In genomic region chr21:17472592-17473271, GRCh38 we compare ENCODE assay signal across 24 cellular contexts. TPM values are rescaled to one million over a fixed set of nuclear protein-coding genes. Genes with fewer than 3 reads are reported as not detected.
A peak's percentile ranks its signal among the peaks of the same experiment; 100 is the strongest.
DNase-seq lines count a peak whose midpoint lies in the region; FAIRE-seq and TF ChIP-seq lines count a peak whose summit lies in the region.
"Had no signal": no experiment of that assay in that cellular context is flagged by ENCODE, and none has a peak within 500 bp of the region (broad histone marks: within the 10 kb centered on the region; RNA-seq: fewer than 3 reads in every experiment).

No MANE protein-coding gene starts in this region.

- in situ Hi-C loops in transverse colon (cut with MboI; ENCODE audit: low pct_ligation_motif_present in 1 of 4, low pct_unique_long_range_greater_than_20kb in 1 of 4, low sequenced_read_pairs in 3 of 4): no loop called here

- no peaks in the 10 kb centered on the region for H3K9me3 ChIP-seq in duodenal mucosa (ENCODE audit: control insufficient read depth in 1 of 2, low read length in 2 of 2)
- no peaks in the 10 kb centered on the region for H3K9me3 ChIP-seq in liver (ENCODE audit: control insufficient read depth in 4 of 4, low read length in 3 of 4)
- H3K9me3 ChIP-seq in transverse colon: no peaks in the 10 kb centered on the region
- H3K9me3 ChIP-seq: BLaER1, gastrocnemius medialis, vagina had no signal

- H3K9ac ChIP-seq in duodenal mucosa (ENCODE audit: low read depth in 1 of 2, low read length in 2 of 2): peak overlapping the region; percentile 7 to 26
- H3K9ac ChIP-seq in liver (ENCODE audit: low read depth in 1 of 2, low read length in 2 of 2): peak overlapping the region in 1 of 2 donors; percentile 5
- H3K9ac ChIP-seq: BLaER1 had no signal

- H3K4me1 ChIP-seq in duodenal mucosa (ENCODE audit: control insufficient read depth in 1 of 2, insufficient read depth in 2 of 2, low read length in 2 of 2) (peaks cover 13 to 21% of the 10 kb centered on the region in 2 donors), liver (ENCODE audit: control insufficient read depth in 4 of 4, insufficient read depth in 4 of 4, low read length in 3 of 4) (peaks cover 11 to 41% (median 15%) of the 10 kb centered on the region in 4 donors), transverse colon (peaks cover 3 to 28% (median 15%) of the 10 kb centered on the region in 4 donors)
- H3K4me1 ChIP-seq: BLaER1 had no signal

- TF ChIP-seq EP300 in transverse colon (IDR thresholded peaks at IDR 0.05; ENCODE audit: low read depth): no peak

- H3K27ac ChIP-seq in duodenal mucosa (ENCODE audit: low read depth, low read length) (peak overlapping the region; percentile 56), liver (ENCODE audit: low read depth in 1 of 2, low read length in 2 of 2) (peak overlapping the region; percentile 88), transverse colon (peak overlapping the region; percentile 75 to 83 (median 79))
- H3K27ac ChIP-seq: BLaER1, coronary artery, gastrocnemius medialis, RWPE1 had no signal

- H3K27me3 ChIP-seq in duodenal mucosa (ENCODE audit: control insufficient read depth in 1 of 2, insufficient read depth in 2 of 2, low read length in 2 of 2) (no peaks in the 10 kb centered on the region), liver (ENCODE audit: control insufficient read depth in 4 of 4, insufficient read depth in 4 of 4, low read length in 3 of 4) (no peaks in the 10 kb centered on the region), transverse colon (no peaks in the 10 kb centered on the region)
- H3K27me3 ChIP-seq: BLaER1, gastrocnemius medialis, vagina had no signal

- peak; percentile 62 to 71 for TF ChIP-seq RAD21 in liver (IDR thresholded peaks at IDR 0.05)

- intact Hi-C loops in transverse colon (cut with DNase I; ENCODE audit: low total_unique reads): no loop called here

- FAIRE-seq in frontal cortex (lab: Jason Lieb, UNC): no peak
- FAIRE-seq: astrocyte had no signal

- DNase-seq in NCI-H69 (lab: John Stamatoyannopoulos, UW): peak; percentile 91
- peak; percentile 75 for DNase-seq in transverse colon
- no peak for DNase-seq in NOMO-1 treated with DMSO at 0.1 percent for 48 hours (lab: John Stamatoyannopoulos, UW; ENCODE audit: unreplicated experiment)
- no peak for DNase-seq in frontal cortex (ENCODE audit: low spot score in 2 of 2)
- DNase-seq in activated CD4-positive, alpha-beta T cell treated with anti-CD3 and anti-CD28 coated beads for 48 hours: no peak
- DNase-seq: activated CD4-positive, CD25-positive, alpha-beta regulatory T cell; activated CD8-positive, alpha-beta memory T cell treated with anti-CD3 and anti-CD28 coated beads, Interleukin-2, amount 10 ng/mL, durations not matched to agents 7 days and 5 days; activated T-cell treated with anti-CD3 and anti-CD28 coated beads, Interleukin-2, amount 50 U/mL, for 48 hours; gastrocnemius medialis; HCEC 1CT; NCI-H1048; NCI-H1694; NCI-H446 treated with DMSO at 0.1 percent for 48 hours; NCI-H82; stimulated activated CD8-positive, alpha-beta memory T cell treated with anti-CD3 and anti-CD28 coated beads, Interleukin-4, amount 100 ng/mL, for 48 hours had no signal

- no peak for TF ChIP-seq POLR2A in transverse colon (IDR thresholded peaks at IDR 0.05)

- 52% methylated on average over 7 of the region's 7 CpGs for WGBS in liver
- 59% methylated on average over 7 of the region's 7 CpGs; no CpG with 5 or more reads in 1 of the 2 donors for WGBS in transverse colon (ENCODE audit: low coverage in 1 of 2), 2 donors

- TF ChIP-seq CTCF in liver (IDR thresholded peaks at IDR 0.05; ENCODE audit: low read depth, low read length, missing input control): no peak
- TF ChIP-seq CTCF in transverse colon (IDR thresholded peaks at IDR 0.05): no peak

- H3K36me3 ChIP-seq in duodenal mucosa (ENCODE audit: control insufficient read depth in 1 of 2, insufficient read depth in 2 of 2, low read length in 2 of 2) (no peaks in the 10 kb centered on the region), liver (ENCODE audit: control insufficient read depth in 4 of 4, insufficient read depth in 3 of 4, low read depth in 1 of 4, low read length in 3 of 4) (no peaks in the 10 kb centered on the region), transverse colon (no peaks in the 10 kb centered on the region)
- H3K36me3 ChIP-seq: BLaER1, gastrocnemius medialis, vagina had no signal

- no peak overlapping the region for H3K4me3 ChIP-seq in duodenal mucosa (ENCODE audit: low read depth in 1 of 2, low read length in 2 of 2)
- no peak overlapping the region for H3K4me3 ChIP-seq in liver (ENCODE audit: low read depth in 1 of 3, low read length in 3 of 3)
- H3K4me3 ChIP-seq in transverse colon: no peak overlapping the region
- H3K4me3 ChIP-seq: BLaER1, coronary artery, gastrocnemius medialis, vagina had no signal

TF ChIP-seq in liver, 16 proteins besides CTCF, POLR2A, EP300 and RAD21:
- TF ChIP-seq FOXA2 (IDR thresholded peaks at IDR 0.05): peak; percentile 90
- TF ChIP-seq TAF1 (conservative IDR thresholded peaks at IDR 0.05): peak; percentile 69
- TF ChIP-seq FOXA1 (IDR thresholded peaks at IDR 0.05): peak; percentile 80
- peak; percentile 88 for TF ChIP-seq YY1 (IDR thresholded peaks at IDR 0.05)
- peak; percentile 89 to 95 for TF ChIP-seq RXRA (IDR thresholded peaks at IDR 0.05)
- TF ChIP-seq JUND (IDR thresholded peaks at IDR 0.05): peak; percentile 93 to 97
- peak; percentile 88 for TF ChIP-seq ATF3 (IDR thresholded peaks at IDR 0.05)
- TF ChIP-seq REST (IDR thresholded peaks at IDR 0.05): peak; percentile 78
- TF ChIP-seq HNF4A (conservative IDR thresholded peaks at IDR 0.05): peak; percentile 100
- TF ChIP-seq ZBTB33 (IDR thresholded peaks at IDR 0.05): peak; percentile 94
- TF ChIP-seq EGR1 (IDR thresholded peaks at IDR 0.05; ENCODE audit: low read depth in 2 of 2): peak in 1 of 2 donors; percentile 65
- TF ChIP-seq HNF4G (IDR thresholded peaks at IDR 0.05): peak; percentile 99
- peak; percentile 95 for TF ChIP-seq MAX (IDR thresholded peaks at IDR 0.05)
- peak in 1 of 2 donors; percentile 63 for TF ChIP-seq GABPA (IDR thresholded peaks at IDR 0.05 in 1 of 2, conservative IDR thresholded peaks at IDR 0.05 in 1 of 2)
- peak; percentile 30 for TF ChIP-seq NR2F2 (IDR thresholded peaks at IDR 0.05)
- peak; percentile 99 for TF ChIP-seq SP1 (IDR thresholded peaks at IDR 0.05)

RNA-seq across cellular contexts. Expression of gene CXADR, which starts 40.1 kb away (rescaled TPM):
- total RNA-seq in liver (10 to 100 TPM; 26.8 to 46.4 TPM), transverse colon (100 to 1,000 TPM in 1 of 4 donors, 10 to 100 TPM in 2, 1 to 10 TPM in 1; 4.6 to 136 (median 87.7) TPM), frontal cortex (405 TPM)
- 10 to 100 TPM in 1 of 2 donors, 1 to 10 TPM in 1; 8.5 to 26.3 TPM for polyA plus RNA-seq in liver
- total RNA-seq: myocyte had no signal
- polyA plus RNA-seq: IgD-negative memory B cell had no signal

Comparison
In these comparisons a context has a peak if more than half of its experiments do, and no peak if none do; other contexts are left out.
1. DNase-seq: peak in NCI-H69 (single experiment) and transverse colon (single experiment); none in NOMO-1 treated with DMSO at 0.1 percent for 48 hours (single experiment), frontal cortex (0 of 2) and activated CD4-positive, alpha-beta T cell treated with anti-CD3 and anti-CD28 coated beads for 48 hours (single experiment).
2. Peak in every context shown above with its lines, with median percentiles within 50 percentile points of each other: H3K27ac ChIP-seq.